ENCODE assay signal across 8 cellular contexts in the genomic region with DNA sequence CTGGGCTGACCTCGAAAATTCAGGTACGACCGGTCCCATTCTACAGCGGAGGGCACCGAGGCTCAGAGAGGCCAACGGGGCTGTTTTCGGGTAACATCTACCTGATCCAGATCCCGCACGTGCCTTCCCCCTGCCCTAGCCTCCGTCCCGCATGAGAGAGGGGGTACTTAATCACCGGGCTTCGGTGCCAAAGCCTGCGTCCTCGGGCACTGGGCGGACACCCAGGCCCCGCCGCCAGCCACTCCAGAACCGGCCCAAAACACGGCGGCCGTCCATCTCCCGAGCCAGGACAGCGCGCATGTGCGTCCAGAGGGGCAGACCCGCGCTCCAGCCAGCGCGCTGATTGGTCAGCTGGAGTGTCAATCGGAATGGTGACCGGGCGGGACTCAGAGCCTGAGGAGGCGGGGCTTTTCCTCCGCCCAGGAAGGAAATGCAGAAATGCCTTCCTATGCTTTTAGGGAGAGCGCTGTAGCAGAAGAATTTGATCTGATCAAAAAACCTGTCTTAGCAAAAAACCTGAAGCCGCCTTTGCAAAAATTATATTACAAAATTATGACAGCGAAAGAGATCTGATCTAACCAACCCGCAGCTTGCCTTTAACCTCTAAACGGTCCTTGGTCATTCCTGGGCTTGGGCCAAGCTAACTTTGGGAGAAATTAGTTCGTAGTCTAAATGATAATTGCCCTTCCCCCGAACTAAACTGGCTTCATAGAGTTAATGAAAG. TPM values are rescaled to one million over a fixed set of nuclear protein-coding genes. Genes with fewer than 3 reads are reported as not detected.
A peak's percentile ranks its signal among the peaks of the same experiment; 100 is the strongest.
DNase-seq lines count a peak whose midpoint lies in the region; ATAC-seq and TF ChIP-seq lines count a peak whose summit lies in the region.

A gene with protein sequence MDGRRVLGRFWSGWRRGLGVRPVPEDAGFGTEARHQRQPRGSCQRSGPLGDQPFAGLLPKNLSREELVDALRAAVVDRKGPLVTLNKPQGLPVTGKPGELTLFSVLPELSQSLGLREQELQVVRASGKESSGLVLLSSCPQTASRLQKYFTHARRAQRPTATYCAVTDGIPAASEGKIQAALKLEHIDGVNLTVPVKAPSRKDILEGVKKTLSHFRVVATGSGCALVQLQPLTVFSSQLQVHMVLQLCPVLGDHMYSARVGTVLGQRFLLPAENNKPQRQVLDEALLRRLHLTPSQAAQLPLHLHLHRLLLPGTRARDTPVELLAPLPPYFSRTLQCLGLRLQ (minus strand): TSS at position 294 of the 724 bp plus-strand sequence. CDS start 18 bp downstream, at position 276.

- H3K9me3 Mint-ChIP-seq in naive thymus-derived CD4-positive, alpha-beta T cell = peaks cover 0 to 1% (median 0%) of the 10 kb centered on the region in 11 donors
- H3K9me3 Mint-ChIP-seq in stimulated activated naive B cell treated with anti-CD40 and anti-IgM and Interleukin-4, amounts not matched to agents 10 μg/mL and 1 μg/mL and 100 μg/mL, for 72 hours = no peaks in the 10 kb centered on the region

- H3K4me3 Mint-ChIP-seq in naive thymus-derived CD4-positive, alpha-beta T cell = peak within 1 kb of the TSS; percentile 93 to 100 (median 97)
- H3K4me3 Mint-ChIP-seq in stimulated activated naive B cell treated with anti-CD40 and anti-IgM and Interleukin-4, amounts not matched to agents 10 μg/mL and 1 μg/mL and 100 μg/mL, for 72 hours = peak within 1 kb of the TSS; percentile 99 to 100

- DNase-seq in DMS53 treated with DMSO at 0.1 percent for 48 hours (lab: John Stamatoyannopoulos, UW; ENCODE audit: unreplicated experiment) (peak; percentile 30), RPMI8226 (peak; percentile 97), fibroblast of gingiva (ENCODE audit: low read depth) (peak; percentile 95)
- peak; percentile 93 to 95 for DNase-seq in activated T-helper 1 cell treated with anti-CD3 and anti-CD28 coated beads, Interleukin-2, amount 50 U/mL, for 16 hours (ENCODE audit: low read depth in 1 of 2, low spot score in 1 of 2)
- peak; percentile 90 to 99 (median 94) for DNase-seq in naive thymus-derived CD4-positive, alpha-beta T cell
- DNase-seq in stimulated activated naive B cell treated with anti-CD40 and anti-IgM and Interleukin-4, amounts not matched to agents 10 μg/mL and 1 μg/mL and 100 μg/mL, for 72 hours = peak; percentile 93

- peaks cover 12 to 40% (median 23%) of the 10 kb centered on the region in 7 donors for H3K4me1 Mint-ChIP-seq in naive thymus-derived CD4-positive, alpha-beta T cell
- H3K4me1 Mint-ChIP-seq in stimulated activated naive B cell treated with anti-CD40 and anti-IgM and Interleukin-4, amounts not matched to agents 10 μg/mL and 1 μg/mL and 100 μg/mL, for 72 hours = peaks cover 13 to 31% of the 10 kb centered on the region in 2 donors

- H2AFZ ChIP-seq in KMS-11 (ENCODE audit: low read depth) = peak within 1 kb of the TSS; percentile 73

- POLR2A ChIA-PET in naive thymus-derived CD4-positive, alpha-beta T cell (lab: Charles Lee) = interaction anchor here (0.6 to 1.6 kb wide), 10 partner anchors 35 to 348 kb away, joined by 3 to 6 read pairs (median 4); a partner anchor contains a TSS

- H3K79me2 ChIP-seq in KMS-11 (ENCODE audit: insufficient read depth, low read depth) = no peaks in the 10 kb centered on the region

- peak within 1 kb of the TSS; percentile 92 for H3K4me3 ChIP-seq in KMS-11 (IDR thresholded peaks at IDR 0.05; ENCODE audit: insufficient read depth, low read depth, low read length)
- peak within 1 kb of the TSS; percentile 83 for H3K4me3 ChIP-seq in naive thymus-derived CD4-positive, alpha-beta T cell (ENCODE audit: low read length)

- H3K9ac ChIP-seq in KMS-11 = peak within 1 kb of the TSS; percentile 58; the same call in 1 of the 2 replicates

- peaks cover 4 to 21% (median 12%) of the 10 kb centered on the region in 5 donors for H3K36me3 Mint-ChIP-seq in naive thymus-derived CD4-positive, alpha-beta T cell
- peaks cover 22 to 24% of the 10 kb centered on the region in 2 donors for H3K36me3 Mint-ChIP-seq in stimulated activated naive B cell treated with anti-CD40 and anti-IgM and Interleukin-4, amounts not matched to agents 10 μg/mL and 1 μg/mL and 100 μg/mL, for 72 hours

- intact Hi-C loops in naive thymus-derived CD4-positive, alpha-beta T cell (cut with micrococcal nuclease) = loop anchor here (1.0 to 10.0 kb wide), 20 partner anchors 35 to 891 kb away; a partner anchor contains a TSS

- ATAC-seq in GM21723 (IDR thresholded peaks at IDR 0.05; ENCODE audit: unreplicated experiment) = peak; percentile 98
- peak; percentile 100 for ATAC-seq in naive thymus-derived CD4-positive, alpha-beta T cell
- peak; percentile 98 to 99 for ATAC-seq in stimulated activated naive B cell treated with anti-CD40 and anti-IgM and Interleukin-4, amounts not matched to agents 10 μg/mL and 1 μg/mL and 100 μg/mL, for 72 hours (replicated peaks)

- H3K4me2 ChIP-seq in KMS-11 = peak within 1 kb of the TSS; percentile 69

- no peaks in the 10 kb centered on the region for H3K27me3 Mint-ChIP-seq in naive thymus-derived CD4-positive, alpha-beta T cell
- no peaks in the 10 kb centered on the region for H3K27me3 Mint-ChIP-seq in stimulated activated naive B cell treated with anti-CD40 and anti-IgM and Interleukin-4, amounts not matched to agents 10 μg/mL and 1 μg/mL and 100 μg/mL, for 72 hours

- H3K27me3 ChIP-seq in KMS-11 (ENCODE audit: insufficient read depth, low read depth) = no peaks in the 10 kb centered on the region
- no peaks in the 10 kb centered on the region for H3K27me3 ChIP-seq in naive thymus-derived CD4-positive, alpha-beta T cell (ENCODE audit: control insufficient read depth in 2 of 2, insufficient read depth in 2 of 2, low read length in 2 of 2)

- no peaks in the 10 kb centered on the region for H3K36me3 ChIP-seq in KMS-11 (ENCODE audit: insufficient read depth)
- H3K36me3 ChIP-seq in naive thymus-derived CD4-positive, alpha-beta T cell (ENCODE audit: control insufficient read depth in 2 of 3, insufficient read depth in 3 of 3, low read length in 3 of 3) = peaks cover 0 to 36% (median 4%) of the 10 kb centered on the region in 3 experiments

- TF ChIP-seq CTCF in KMS-11 (conservative IDR thresholded peaks at IDR 0.05; ENCODE audit: low read depth, low read length) = no peak

- H4K20me1 ChIP-seq in KMS-11 (ENCODE audit: insufficient read depth) = no peaks in the 10 kb centered on the region

- CTCF ChIA-PET in naive thymus-derived CD4-positive, alpha-beta T cell (lab: Charles Lee) = interaction anchor here (0.7 to 1.1 kb wide), 3 partner anchors 12 to 103 kb away, joined by 3 to 5 read pairs (median 4); no protein-coding TSS in a partner anchor

- no peak within 1 kb of the TSS for H3K27ac ChIP-seq in KMS-11
- peak within 1 kb of the TSS; percentile 82 for H3K27ac ChIP-seq in naive thymus-derived CD4-positive, alpha-beta T cell (ENCODE audit: low read depth, low read length)

- H3K9me3 ChIP-seq in naive thymus-derived CD4-positive, alpha-beta T cell (ENCODE audit: control insufficient read depth in 2 of 3, low read length in 3 of 3) = no peaks in the 10 kb centered on the region

- no peaks in the 10 kb centered on the region for H3K4me1 ChIP-seq in KMS-11 (ENCODE audit: low read depth, poor library complexity, severe bottlenecking)
- peaks cover 4 to 5% of the 10 kb centered on the region in 2 donors for H3K4me1 ChIP-seq in naive thymus-derived CD4-positive, alpha-beta T cell (ENCODE audit: control insufficient read depth in 2 of 2, insufficient read depth in 2 of 2, low read length in 2 of 2)

- peak within 1 kb of the TSS; percentile 68 to 94 (median 91) for H3K27ac Mint-ChIP-seq in naive thymus-derived CD4-positive, alpha-beta T cell
- H3K27ac Mint-ChIP-seq in stimulated activated naive B cell treated with anti-CD40 and anti-IgM and Interleukin-4, amounts not matched to agents 10 μg/mL and 1 μg/mL and 100 μg/mL, for 72 hours = peak within 1 kb of the TSS; percentile 97

RNA-seq across cellular contexts. Expression of the gene that starts here (rescaled TPM):
- 10 to 100 TPM; 17.7 to 61.2 (median 58.0) TPM for total RNA-seq in naive thymus-derived CD4-positive, alpha-beta T cell
- polyA plus RNA-seq in naive thymus-derived CD4-positive, alpha-beta T cell = 10 to 100 TPM; 67.3 to 72.6 TPM

Comparison
In these comparisons a context has a peak if more than half of its experiments do, and no peak if none do; other contexts are left out.
1. DNase-seq: peak in every context shown above with its lines; median percentile 97 in RPMI8226; 95 in fibroblast of gingiva; 94 in activated T-helper 1 cell treated with anti-CD3 and anti-CD28 coated beads, Interleukin-2, amount 50 U/mL, for 16 hours; 94 in naive thymus-derived CD4-positive, alpha-beta T cell; 93 in stimulated activated naive B cell treated with anti-CD40 and anti-IgM and Interleukin-4, amounts not matched to agents 10 μg/mL and 1 μg/mL and 100 μg/mL, for 72 hours; 30 in DMS53 treated with DMSO at 0.1 percent for 48 hours.